In genomic region chr17:40953876-40954275, GRCh38 we compare ENCODE assay signal across 13 cellular contexts. TPM values are rescaled to one million over a fixed set of nuclear protein-coding genes. Genes with fewer than 3 reads are reported as not detected.
DNase-seq lines count a peak whose midpoint lies in the region; ATAC-seq, FAIRE-seq and TF ChIP-seq lines count a peak whose summit lies in the region.
"Had no signal": no experiment of that assay in that cellular context is flagged by ENCODE, and none has a peak within 500 bp of the region (broad histone marks: within the 10 kb centered on the region; RNA-seq: fewer than 3 reads in every experiment).

No MANE protein-coding gene starts in this region.

- TF ChIP-seq CTCF in bronchial epithelial cell (IDR thresholded peaks at IDR 0.05; ENCODE audit: insufficient read depth, low read length, severe bottlenecking) (no peak), pancreas (IDR thresholded peaks at IDR 0.05) (no peak), SK-N-SH (IDR thresholded peaks at IDR 0.05) (no peak), spleen (IDR thresholded peaks at IDR 0.05 in 8 of 11, conservative IDR thresholded peaks at IDR 0.05 in 3 of 11) (no peak)

- no peaks in the 10 kb centered on the region for H3K9me2 ChIP-seq in SK-N-SH

- ATAC-seq in pancreas = peak in 3 of 4 donors; percentile 37 to 64 (median 58)
- ATAC-seq: heart right ventricle had no signal

- TF ChIP-seq POLR2A in spleen (IDR thresholded peaks at IDR 0.05) = no peak

- intact Hi-C loops in pancreas (cut with DNase I) (no loop called here), spleen (cut with DNase I; ENCODE audit: low total_unique reads) (no loop called here)

- POLR2A ChIA-PET in SK-N-SH (lab: Yijun Ruan, JAX) = no interaction called here

- 50 to 57% methylated on average over 2 of the region's 2 CpGs for WGBS in pancreas, 2 donors
- 5% methylated on average over 2 of the region's 2 CpGs for WGBS in SK-N-SH (ENCODE audit: low lambda C conversion rate)
- 80 to 95% (median 85%) methylated on average over 2 of the region's 2 CpGs for WGBS in spleen, 5 donors

- H3K79me2 ChIP-seq in SK-N-SH (ENCODE audit: insufficient read depth) = no peaks in the 10 kb centered on the region

- H3K4me1 ChIP-seq in pancreas (peaks cover 0 to 9% (median 0%) of the 10 kb centered on the region in 3 donors), SK-N-SH (ENCODE audit: control insufficient read depth in 1 of 2, insufficient read depth in 2 of 2, low read depth in 1 of 2, low read length in 1 of 2) (peaks cover 0 to 5% of the 10 kb centered on the region in 2 experiments; a peak in 1 of 4 replicates), spleen (no peaks in the 10 kb centered on the region)
- H3K4me1 ChIP-seq: heart right ventricle, sigmoid colon had no signal

- no peak overlapping the region for H2AFZ ChIP-seq in SK-N-SH (ENCODE audit: low read depth)

- FAIRE-seq in bronchial epithelial cell (lab: Jason Lieb, UNC) = peak; percentile 99
- no peak for FAIRE-seq in pancreas (lab: Jason Lieb, UNC)

- H3F3A ChIP-seq in SK-N-SH (replicated peaks; ENCODE audit: insufficient read depth) = no peaks in the 10 kb centered on the region

- no peak for TF ChIP-seq EP300 in SK-N-SH (IDR thresholded peaks at IDR 0.05; ENCODE audit: borderline replicate concordance in 1 of 2, low read depth in 1 of 2, low read length in 1 of 2)

- H3K4me3 ChIP-seq in bronchial epithelial cell (ENCODE audit: low read depth, low read length) = no peak overlapping the region
- H3K4me3 ChIP-seq in pancreas = no peak overlapping the region
- H3K4me3 ChIP-seq in SK-N-SH (ENCODE audit: low read depth in 2 of 2, low read length in 1 of 2) = no peak overlapping the region
- H3K4me3 ChIP-seq in spleen = no peak overlapping the region
- H3K4me3 ChIP-seq: heart right ventricle, sigmoid colon had no signal

- DNase-seq in Ammon's horn (ENCODE audit: low spot score) (peak; percentile 19), HS-5 (ENCODE audit: low read depth) (peak; percentile 91), bronchial epithelial cell (ENCODE audit: low read depth) (peak; percentile 100), pancreas (no peak), NCI-H1694 treated with DMSO at 0.1 percent for 48 hours (lab: John Stamatoyannopoulos, UW) (no peak), SK-N-SH (no peak), NCI-H524 (lab: John Stamatoyannopoulos, UW) (no peak), spleen (no peak)
- DNase-seq: activated CD4-positive, alpha-beta T cell treated with anti-CD3 and anti-CD28 coated beads, Interleukin-2, amount 10 ng/mL, durations not matched to agents 7 days and 5 days; heart right ventricle; NCI-H69; sigmoid colon had no signal

- no peak overlapping the region for H3K9ac ChIP-seq in SK-N-SH

- H3K27me3 ChIP-seq in bronchial epithelial cell (ENCODE audit: control insufficient read depth, insufficient read depth, low read length) = no peaks in the 10 kb centered on the region
- H3K27me3 ChIP-seq in pancreas = peaks cover 0 to 3% (median 0%) of the 10 kb centered on the region in 4 donors
- H3K27me3 ChIP-seq in SK-N-SH (ENCODE audit: insufficient read depth) = peaks cover 12% of the 10 kb centered on the region; the same call in 1 of the 2 replicates
- H3K27me3 ChIP-seq in spleen (replicated peaks in 1 of 7) = peaks cover 0 to 39% (median 9%) of the 10 kb centered on the region in 7 donors

- H3K4me2 ChIP-seq in SK-N-SH = no peak overlapping the region

- H3K36me3 ChIP-seq in bronchial epithelial cell (ENCODE audit: control insufficient read depth, insufficient read depth, low read length) (no peaks in the 10 kb centered on the region), pancreas (no peaks in the 10 kb centered on the region), SK-N-SH (replicated peaks in 1 of 2; ENCODE audit: control insufficient read depth in 1 of 2, insufficient read depth in 2 of 2, low read length in 1 of 2) (no peaks in the 10 kb centered on the region), spleen (no peaks in the 10 kb centered on the region)
- H3K36me3 ChIP-seq: heart right ventricle, sigmoid colon had no signal

- H3K27ac ChIP-seq in pancreas (peak overlapping the region in 2 of 4 donors; percentile 39 to 53), SK-N-SH (ENCODE audit: low read depth in 2 of 2, low read length in 1 of 2) (no peak overlapping the region), spleen (no peak overlapping the region)
- H3K27ac ChIP-seq: heart right ventricle, sigmoid colon had no signal

- no peak for TF ChIP-seq RAD21 in SK-N-SH (IDR thresholded peaks at IDR 0.05; ENCODE audit: low read length)

- H3K9me3 ChIP-seq in pancreas = no peaks in the 10 kb centered on the region
- no peaks in the 10 kb centered on the region for H3K9me3 ChIP-seq in SK-N-SH
- no peaks in the 10 kb centered on the region for H3K9me3 ChIP-seq in spleen
- H3K9me3 ChIP-seq: heart right ventricle, sigmoid colon had no signal

- CTCF ChIA-PET in SK-N-SH (lab: Yijun Ruan, JAX) = interaction anchor here (1.0 kb wide), 1 partner anchor 709 kb away, joined by 3 read pairs; no protein-coding TSS in a partner anchor

- H4K20me1 ChIP-seq in SK-N-SH (ENCODE audit: insufficient read depth) = no peaks in the 10 kb centered on the region

TF ChIP-seq in SK-N-SH, 30 proteins besides CTCF, POLR2A, EP300 and RAD21 (continues in another document):
- no peak for TF ChIP-seq EZH2phosphoT487 (IDR thresholded peaks at IDR 0.05; ENCODE audit: borderline replicate concordance, low read depth)
- TF ChIP-seq ELF1 (IDR thresholded peaks at IDR 0.05) = no peak
- TF ChIP-seq NFIC (IDR thresholded peaks at IDR 0.05; ENCODE audit: borderline replicate concordance) = no peak
- no peak for TF ChIP-seq USF1 (IDR thresholded peaks at IDR 0.05; ENCODE audit: borderline replicate concordance, low read depth)
- TF ChIP-seq TEAD4 (IDR thresholded peaks at IDR 0.05; ENCODE audit: borderline replicate concordance, insufficient read depth) = no peak
- no peak for TF ChIP-seq SMC3 (IDR thresholded peaks at IDR 0.05; ENCODE audit: low read depth, low read length)
- no peak for TF ChIP-seq FOXM1 (IDR thresholded peaks at IDR 0.05; ENCODE audit: low read depth)
- TF ChIP-seq JUND (IDR thresholded peaks at IDR 0.05) = no peak
- TF ChIP-seq FOSL2 (IDR thresholded peaks at IDR 0.05; ENCODE audit: borderline replicate concordance, low read depth) = no peak
- TF ChIP-seq USF2 (IDR thresholded peaks at IDR 0.05; ENCODE audit: borderline replicate concordance, low read depth, low read length) = no peak
- no peak for TF ChIP-seq YY1 (IDR thresholded peaks at IDR 0.05; ENCODE audit: low read depth)

RNA-seq across cellular contexts. Expression of gene KRT39, which starts 12.9 kb away (rescaled TPM):
- not detected in 2 replicates for total RNA-seq in bronchial epithelial cell
- not detected for total RNA-seq in pancreas
- not detected for polyA plus RNA-seq in pancreas
- not detected in 2 replicates for polyA plus RNA-seq in SK-N-SH (2012; rRNA removed)
- polyA plus RNA-seq in SK-N-SH (2012; cell fraction: cytosol; rRNA removed) = not detected in 2 replicates
- polyA plus RNA-seq in SK-N-SH (2012; cell fraction: nucleus; rRNA removed) = not detected in 2 replicates
- total RNA-seq in spleen = not detected
- polyA plus RNA-seq in spleen = not detected
- total RNA-seq: activated CD4-positive, alpha-beta T cell treated with anti-CD3 and anti-CD28 coated beads, Interleukin-2, amount 10 ng/mL, durations not matched to agents 7 days and 5 days; H4; heart right ventricle; sigmoid colon had no signal
- polyA plus RNA-seq: heart right ventricle had no signal

RNA-seq across cellular contexts. Expression of gene KRT23, which starts 16.4 kb away (rescaled TPM):
- total RNA-seq in bronchial epithelial cell = 12.9 and 29.4 TPM in 2 replicates
- total RNA-seq in pancreas = 10 to 100 TPM in 2 of 6 donors, 1 to 10 TPM in 1, under 1 TPM in 3; 0.78 to 17.7 (median 1.1) TPM
- polyA plus RNA-seq in pancreas = 1 to 10 TPM in 1 of 2 donors, under 1 TPM in 1; 0.59 to 7.6 TPM
- polyA plus RNA-seq in SK-N-SH (2012; rRNA removed) = not detected in 2 replicates
- not detected in 2 replicates for polyA plus RNA-seq in SK-N-SH (2012; cell fraction: cytosol; rRNA removed)
- polyA plus RNA-seq in SK-N-SH (2012; cell fraction: nucleus; rRNA removed) = not detected in 2 replicates
- 10 to 100 TPM in 1 of 7 donors, 1 to 10 TPM in 6; 1.5 to 21.7 (median 6.3) TPM for total RNA-seq in spleen
- polyA plus RNA-seq in spleen = 1 to 10 TPM in 1 of 3 donors, under 1 TPM in 2; 0.03 to 1.2 (median 0.70) TPM
- total RNA-seq: activated CD4-positive, alpha-beta T cell treated with anti-CD3 and anti-CD28 coated beads, Interleukin-2, amount 10 ng/mL, durations not matched to agents 7 days and 5 days; H4 had no signal

RNA-seq across cellular contexts. Expression of gene KRT40, which starts 30.2 kb away (rescaled TPM):
- total RNA-seq in bronchial epithelial cell (0.13 TPM in 1 of 2 replicates, not detected in the other), pancreas (under 1 TPM in 3 of 6 donors, not detected in 3; 0.09 to 0.24 (median 0.20) TPM), spleen (not detected)
- polyA plus RNA-seq in pancreas (1 to 10 TPM in 1 of 2 donors, under 1 TPM in 1; 0.61 to 1.0 TPM), SK-N-SH (2012; rRNA removed) (not detected in 2 replicates), spleen (not detected)
- not detected in 2 replicates for polyA plus RNA-seq in SK-N-SH (2012; cell fraction: cytosol; rRNA removed)
- not detected in 2 replicates for polyA plus RNA-seq in SK-N-SH (2012; cell fraction: nucleus; rRNA removed)
- total RNA-seq: activated CD4-positive, alpha-beta T cell treated with anti-CD3 and anti-CD28 coated beads, Interleukin-2, amount 10 ng/mL, durations not matched to agents 7 days and 5 days; H4; heart right ventricle; sigmoid colon had no signal
- polyA plus RNA-seq: heart right ventricle had no signal

RNA-seq across cellular contexts. Expression of gene KRTAP3-3, which starts 40.1 kb away (rescaled TPM):
- total RNA-seq in bronchial epithelial cell = not detected in 2 replicates
- not detected for total RNA-seq in pancreas
- polyA plus RNA-seq in pancreas = under 1 TPM in 1 of 2 donors, not detected in 1; 0.30 TPM
- not detected in 2 replicates for polyA plus RNA-seq in SK-N-SH (2012; rRNA removed)
- not detected in 2 replicates for polyA plus RNA-seq in SK-N-SH (2012; cell fraction: cytosol; rRNA removed)
- not detected in 2 replicates for polyA plus RNA-seq in SK-N-SH (2012; cell fraction: nucleus; rRNA removed)
- total RNA-seq in spleen = not detected
- polyA plus RNA-seq in spleen = not detected
- total RNA-seq: activated CD4-positive, alpha-beta T cell treated with anti-CD3 and anti-CD28 coated beads, Interleukin-2, amount 10 ng/mL, durations not matched to agents 7 days and 5 days; H4; heart right ventricle; sigmoid colon had no signal
- polyA plus RNA-seq: heart right ventricle, sigmoid colon had no signal

RNA-seq across cellular contexts. Expression of gene KRTAP3-2, which starts 45.8 kb away (rescaled TPM):
- total RNA-seq in bronchial epithelial cell (not detected in 2 replicates), pancreas (not detected), spleen (not detected)
- polyA plus RNA-seq in pancreas (not detected), SK-N-SH (2012; rRNA removed) (not detected in 2 replicates), spleen (not detected)
- not detected in 2 replicates for polyA plus RNA-seq in SK-N-SH (2012; cell fraction: cytosol; rRNA removed)
- not detected in 2 replicates for polyA plus RNA-seq in SK-N-SH (2012; cell fraction: nucleus; rRNA removed)
- total RNA-seq: activated CD4-positive, alpha-beta T cell treated with anti-CD3 and anti-CD28 coated beads, Interleukin-2, amount 10 ng/mL, durations not matched to agents 7 days and 5 days; H4; heart right ventricle; sigmoid colon had no signal
- polyA plus RNA-seq: heart right ventricle, sigmoid colon had no signal

Comparison
In these comparisons a context has a peak if more than half of its experiments do, and no peak if none do; other contexts are left out.
1. DNase-seq: peak in Ammon's horn (single experiment), HS-5 (single experiment) and bronchial epithelial cell (single experiment); none in pancreas (0 of 6), NCI-H1694 treated with DMSO at 0.1 percent for 48 hours (single experiment), SK-N-SH (single experiment), NCI-H524 (0 of 2) and spleen (single experiment).